In genomic region chr15:62277816-62278394, GRCh38 we compare ENCODE assay signal across 3 cellular contexts.
A peak's percentile ranks its signal among the peaks of the same experiment; 100 is the strongest.
TF ChIP-seq lines count a peak whose summit lies in the region.

No MANE protein-coding gene starts in this region.

TF ChIP-seq in A549, 52 proteins besides CTCF, POLR2A, EP300 and RAD21:
- no peak for TF ChIP-seq PBX3 (IDR thresholded peaks at IDR 0.05)
- peak; percentile 66 for TF ChIP-seq MAFK (IDR thresholded peaks at IDR 0.05; ENCODE audit: partially characterized antibody)

TF ChIP-seq in GM23338, 12 proteins besides CTCF, POLR2A, EP300 and RAD21 (continued from another document):
- TF ChIP-seq REST (IDR thresholded peaks at IDR 0.05; ENCODE audit: unreplicated experiment) (no peak), ZNF114 (CRISPR knock-in tag; IDR thresholded peaks at IDR 0.05) (no peak)

TF ChIP-seq in WTC11, 78 proteins besides CTCF, POLR2A, EP300 and RAD21 (continued from another document):
- TF ChIP-seq ATF6 (CRISPR knock-in tag; IDR thresholded peaks at IDR 0.05) (no peak), ZNF512 (CRISPR knock-in tag; IDR thresholded peaks at IDR 0.05; ENCODE audit: borderline replicate concordance) (no peak), ZBTB21 (CRISPR knock-in tag; IDR thresholded peaks at IDR 0.05; ENCODE audit: borderline replicate concordance) (no peak), IRF2 (CRISPR knock-in tag; IDR thresholded peaks at IDR 0.05; ENCODE audit: borderline replicate concordance, low read depth) (no peak), ZMAT4 (CRISPR knock-in tag; IDR thresholded peaks at IDR 0.05) (no peak), CBFB (CRISPR knock-in tag; IDR thresholded peaks at IDR 0.05; ENCODE audit: low read depth) (no peak), SMAD4 (CRISPR knock-in tag; IDR thresholded peaks at IDR 0.05) (no peak), TP53 (CRISPR knock-in tag; IDR thresholded peaks at IDR 0.05) (no peak), CDX4 (CRISPR knock-in tag; IDR thresholded peaks at IDR 0.05; ENCODE audit: borderline replicate concordance) (no peak), ZNF138 (CRISPR knock-in tag; conservative IDR thresholded peaks at IDR 0.05) (no peak)
